Comparison of ENCODE assay signal across 8 cellular contexts in genomic region chr11:63866211-63866610, GRCh38. TPM values are rescaled to one million over a fixed set of nuclear protein-coding genes. Genes with fewer than 3 reads are reported as not detected.
A peak's percentile ranks its signal among the peaks of the same experiment; 100 is the strongest.
DNase-seq lines count a peak whose midpoint lies in the region; ATAC-seq and TF ChIP-seq lines count a peak whose summit lies in the region.

No MANE protein-coding gene starts in this region.

- H3K9me3 Mint-ChIP-seq in CD4-positive, CD25-positive, alpha-beta regulatory T cell, result no peaks in the 10 kb centered on the region
- no peaks in the 10 kb centered on the region for H3K9me3 Mint-ChIP-seq in stimulated activated memory B cell treated with anti-CD40 and anti-IgM and Interleukin-4, amounts not matched to agents 10 μg/mL and 1 μg/mL and 100 μg/mL, for 72 hours

- peak overlapping the region; percentile 52 for H3K27ac ChIP-seq in CD4-positive, CD25-positive, alpha-beta regulatory T cell (ENCODE audit: insufficient read depth, low read length, poor library complexity, severe bottlenecking)
- peak overlapping the region; percentile 6 for H3K27ac ChIP-seq in OCI-LY1 (ENCODE audit: low read depth, low read length, poor library complexity, severe bottlenecking)

- H3K9me2 ChIP-seq in OCI-LY1 (ENCODE audit: low read depth, low read length), result no peaks in the 10 kb centered on the region

- peak overlapping the region; percentile 60 for H3K4me3 ChIP-seq in CD4-positive, CD25-positive, alpha-beta regulatory T cell (ENCODE audit: low read depth, low read length)
- H3K4me3 ChIP-seq in OCI-LY1 (ENCODE audit: low read depth, low read length, poor library complexity, severe bottlenecking), result no peak overlapping the region

- H3K27ac Mint-ChIP-seq in CD4-positive, CD25-positive, alpha-beta regulatory T cell, result peak overlapping the region; percentile 54 to 92 (median 84)
- H3K27ac Mint-ChIP-seq in stimulated activated memory B cell treated with anti-CD40 and anti-IgM and Interleukin-4, amounts not matched to agents 10 μg/mL and 1 μg/mL and 100 μg/mL, for 72 hours, result peak overlapping the region; percentile 25

- ATAC-seq in CD4-positive, CD25-positive, alpha-beta regulatory T cell (ENCODE audit: low read depth in 2 of 2), result peak; percentile 74 to 75
- ATAC-seq in GM21576 (IDR thresholded peaks at IDR 0.05; ENCODE audit: unreplicated experiment), result peak; percentile 57
- ATAC-seq in left colon, result peak; percentile 40
- ATAC-seq in stimulated activated memory B cell treated with anti-CD40 and anti-IgM and Interleukin-4, amounts not matched to agents 10 μg/mL and 1 μg/mL and 100 μg/mL, for 72 hours, result peak; percentile 87
- ATAC-seq in HG02840 (IDR thresholded peaks at IDR 0.05; ENCODE audit: low FRiP score, unreplicated experiment), result no peak

- no peaks in the 10 kb centered on the region for H4K20me1 ChIP-seq in OCI-LY1 (ENCODE audit: insufficient read depth, low read length)

- peaks cover 30 to 84% (median 58%) of the 10 kb centered on the region in 4 donors for H3K4me1 Mint-ChIP-seq in CD4-positive, CD25-positive, alpha-beta regulatory T cell
- peaks cover 68% of the 10 kb centered on the region for H3K4me1 Mint-ChIP-seq in stimulated activated memory B cell treated with anti-CD40 and anti-IgM and Interleukin-4, amounts not matched to agents 10 μg/mL and 1 μg/mL and 100 μg/mL, for 72 hours

- H3F3A ChIP-seq in OCI-LY1 (ENCODE audit: insufficient read depth, low read length), result no peaks in the 10 kb centered on the region

- no peak for TF ChIP-seq CTCF in OCI-LY1 (IDR thresholded peaks at IDR 0.05; ENCODE audit: low read length)

- peaks cover 27% of the 10 kb centered on the region for H3K79me2 ChIP-seq in OCI-LY1 (ENCODE audit: insufficient read depth, low read length)

- intact Hi-C loops in left colon (cut with DNase I, micrococcal nuclease), result no loop called here

- peaks cover 18% of the 10 kb centered on the region for H3K36me3 Mint-ChIP-seq in CD4-positive, CD25-positive, alpha-beta regulatory T cell
- peaks cover 17% of the 10 kb centered on the region for H3K36me3 Mint-ChIP-seq in stimulated activated memory B cell treated with anti-CD40 and anti-IgM and Interleukin-4, amounts not matched to agents 10 μg/mL and 1 μg/mL and 100 μg/mL, for 72 hours

- H3K9ac ChIP-seq in OCI-LY1 (ENCODE audit: low read length), result peak overlapping the region; percentile 31; the same call in 1 of the 2 replicates

- H3K9me3 ChIP-seq in CD4-positive, CD25-positive, alpha-beta regulatory T cell (ENCODE audit: control insufficient read depth in 2 of 2, low read length in 2 of 2), result no peaks in the 10 kb centered on the region
- H3K9me3 ChIP-seq in OCI-LY1 (ENCODE audit: low read length), result no peaks in the 10 kb centered on the region

- peak overlapping the region; percentile 22; the same call in 1 of the 2 replicates for H3K4me2 ChIP-seq in OCI-LY1 (ENCODE audit: low read length)

- no peaks in the 10 kb centered on the region for H3K27me3 ChIP-seq in CD4-positive, CD25-positive, alpha-beta regulatory T cell (ENCODE audit: control insufficient read depth, insufficient read depth, low read length)
- H3K27me3 ChIP-seq in OCI-LY1 (ENCODE audit: insufficient read depth, low read length), result no peaks in the 10 kb centered on the region

- no peak overlapping the region for H2AFZ ChIP-seq in OCI-LY1 (ENCODE audit: low read length)

- peaks cover 77% of the 10 kb centered on the region for H3K4me1 ChIP-seq in CD4-positive, CD25-positive, alpha-beta regulatory T cell (ENCODE audit: control insufficient read depth, insufficient read depth, low read length, poor library complexity, severe bottlenecking)
- H3K4me1 ChIP-seq in OCI-LY1 (ENCODE audit: insufficient read depth, low read length, severe bottlenecking), result peaks cover 53% of the 10 kb centered on the region

- H3K27me3 Mint-ChIP-seq in CD4-positive, CD25-positive, alpha-beta regulatory T cell, result no peaks in the 10 kb centered on the region
- no peaks in the 10 kb centered on the region for H3K27me3 Mint-ChIP-seq in stimulated activated memory B cell treated with anti-CD40 and anti-IgM and Interleukin-4, amounts not matched to agents 10 μg/mL and 1 μg/mL and 100 μg/mL, for 72 hours

- peak; percentile 43 to 87 (median 82) for DNase-seq in CD4-positive, CD25-positive, alpha-beta regulatory T cell
- peak; percentile 53 for DNase-seq in activated T-helper 1 cell treated with Interleukin-2 at 50 U/mL for 16 hours (ENCODE audit: low read depth)
- DNase-seq in left colon, result peak; percentile 80 to 85
- no peak for DNase-seq in inferior parietal cortex (ENCODE audit: extremely low spot score)

- peak overlapping the region; percentile 26 to 69 (median 50) for H3K4me3 Mint-ChIP-seq in CD4-positive, CD25-positive, alpha-beta regulatory T cell
- peak overlapping the region; percentile 37 for H3K4me3 Mint-ChIP-seq in stimulated activated memory B cell treated with anti-CD40 and anti-IgM and Interleukin-4, amounts not matched to agents 10 μg/mL and 1 μg/mL and 100 μg/mL, for 72 hours

- H3K36me3 ChIP-seq in CD4-positive, CD25-positive, alpha-beta regulatory T cell (ENCODE audit: control insufficient read depth, insufficient read depth, low read length), result peaks cover 12% of the 10 kb centered on the region
- H3K36me3 ChIP-seq in OCI-LY1 (ENCODE audit: insufficient read depth, low read length), result peaks cover 39% of the 10 kb centered on the region; the same call in 1 of the 2 replicates

RNA-seq across cellular contexts. Expression of gene MARK2, which starts 27.3 kb away (rescaled TPM):
- total RNA-seq in CD4-positive, CD25-positive, alpha-beta regulatory T cell, result 66.6 TPM
- polyA plus RNA-seq in CD4-positive, CD25-positive, alpha-beta regulatory T cell, result 10 to 100 TPM; 29.3 to 39.9 (median 36.4) TPM
- 100 to 1,000 TPM in 1 of 2 donors, 10 to 100 TPM in 1; 91.8 to 100 TPM for total RNA-seq in left colon

RNA-seq across cellular contexts. Expression of gene RCOR2, which starts 50.8 kb away (rescaled TPM):
- not detected for total RNA-seq in CD4-positive, CD25-positive, alpha-beta regulatory T cell
- polyA plus RNA-seq in CD4-positive, CD25-positive, alpha-beta regulatory T cell, result not detected
- total RNA-seq in left colon, result 1 to 10 TPM; 2.1 to 2.5 TPM

RNA-seq across cellular contexts. Expression of gene SPINDOC, which starts 53.0 kb away (rescaled TPM):
- total RNA-seq in CD4-positive, CD25-positive, alpha-beta regulatory T cell, result 11.1 TPM
- under 1 TPM; 0.41 to 1.00 (median 0.58) TPM for polyA plus RNA-seq in CD4-positive, CD25-positive, alpha-beta regulatory T cell
- total RNA-seq in left colon, result 1 to 10 TPM; 6.4 to 7.1 TPM
